1 cellular context compared by ENCODE assay signal in genomic region chr3:36989000-36989399, GRCh38.
A peak's percentile ranks its signal among the peaks of the same experiment; 100 is the strongest.
TF ChIP-seq lines count a peak whose summit lies in the region.

No MANE protein-coding gene starts in this region.

TF ChIP-seq in K562, 482 proteins besides CTCF, POLR2A, EP300 and RAD21:
- TF ChIP-seq PATZ1 (CRISPR knock-in tag; IDR thresholded peaks at IDR 0.05; ENCODE audit: borderline replicate concordance): no peak
- peak; percentile 92 for TF ChIP-seq SPI1 (IDR thresholded peaks at IDR 0.05; ENCODE audit: borderline replicate concordance, low read depth, low read length)
- peak; percentile 10; the same call in 1 of the 2 replicates for TF ChIP-seq RBFOX2 (IDR thresholded peaks at IDR 0.05; ENCODE audit: low read depth, low read length)
- TF ChIP-seq MAFK (IDR thresholded peaks at IDR 0.05; ENCODE audit: low read length): no peak
- TF ChIP-seq ZNF512 (tag; IDR thresholded peaks at IDR 0.05): peak; percentile 59
- TF ChIP-seq E2F8 (IDR thresholded peaks at IDR 0.05; ENCODE audit: low read depth, partially characterized antibody): peak; percentile 28
